8 cellular contexts compared by ENCODE assay signal in genomic region chr16:4316732-4317461, GRCh38. TPM values are rescaled to one million over a fixed set of nuclear protein-coding genes. Genes with fewer than 3 reads are reported as not detected.
DNase-seq lines count a peak whose midpoint lies in the region; ATAC-seq, FAIRE-seq and TF ChIP-seq lines count a peak whose summit lies in the region.

No MANE protein-coding gene starts in this region.

- TF ChIP-seq POLR2A in H1 (IDR thresholded peaks at IDR 0.05; ENCODE audit: control extremely low read depth in 1 of 2, low read depth in 2 of 2, low read length in 2 of 2), result no peak

- H3K79me1 ChIP-seq in H1 (ENCODE audit: low read depth, low read length), result peaks cover 11% of the 10 kb centered on the region

- DNase-seq in NCI-H69 (lab: John Stamatoyannopoulos, UW), result peak; percentile 92
- DNase-seq in H1 (ENCODE audit: low read depth in 1 of 2, low spot score in 2 of 2), result peak in 1 of 2 experiments; percentile 77
- peak; percentile 80 for DNase-seq in myocyte (ENCODE audit: low read depth)
- no peak for DNase-seq in activated CD4-positive, alpha-beta T cell treated with anti-CD3 and anti-CD28 coated beads, Interleukin-2, amount 50 U/mL, for 4 hours
- no peak for DNase-seq in GDM1 (lab: John Stamatoyannopoulos, UW)

- peaks cover 19% of the 10 kb centered on the region in 2 experiments for H4K20me1 ChIP-seq in H1 (replicated peaks in 1 of 2; ENCODE audit: control insufficient read depth in 1 of 2, insufficient read depth in 2 of 2, low read length in 2 of 2)

- no peak overlapping the region for H2AK5ac ChIP-seq in H1 (ENCODE audit: low read depth, low read length)

- no peak overlapping the region for H3K27ac ChIP-seq in H1 (ENCODE audit: low read depth, low read length)

- POLR2A ChIA-PET in H1 (lab: Charles Lee; ENCODE audit: partially characterized antibody), result interaction anchor here (0.7 to 4.2 kb wide), 17 partner anchors 10 to 76 kb away, joined by 3 to 34 read pairs (median 4); partner anchors contain the start of genes PAM16 and TFAP4

- no peak overlapping the region for H3K23ac ChIP-seq in H1 (ENCODE audit: insufficient read length)

- H3K79me2 ChIP-seq in H1 (ENCODE audit: control insufficient read depth in 1 of 2, insufficient read depth in 2 of 2, low read length in 2 of 2), result peaks cover 0 to 54% of the 10 kb centered on the region in 2 experiments; a peak in 3 of 4 replicates

- no peak for FAIRE-seq in H1 (lab: Jason Lieb, UNC)

- peak overlapping the region; percentile 39; the same call in 1 of the 2 replicates for H2BK12ac ChIP-seq in H1 (ENCODE audit: low read depth, low read length)

- no peak for ATAC-seq in GM18511 (IDR thresholded peaks at IDR 0.05; ENCODE audit: unreplicated experiment)
- no peak for ATAC-seq in HG03039 (IDR thresholded peaks at IDR 0.05; ENCODE audit: unreplicated experiment)

- no peak overlapping the region for H3K14ac ChIP-seq in H1 (ENCODE audit: insufficient read length)

- WGBS in H1 (ENCODE audit: extremely low coverage in 1 of 2, insufficient coverage in 1 of 2, insufficient read length in 1 of 2, insufficient replicate concordance in 2 of 2, low coverage in 1 of 2, low lambda C conversion rate in 2 of 2, missing lambda C conversion rate in 1 of 2), 2 experiments, result 35% methylated on average over 23 of the region's 28 CpGs; no CpG with 5 or more reads in 1 of the 2 experiments

- H3K56ac ChIP-seq in H1 (replicated peaks; ENCODE audit: insufficient read length, low read depth, low read length), result no peak overlapping the region

- H3K4me2 ChIP-seq in H1 (ENCODE audit: insufficient read depth in 1 of 2, low read depth in 2 of 2, low read length in 2 of 2), result peak overlapping the region; percentile 64 to 98

- CTCF ChIA-PET in H1 (lab: Charles Lee; ENCODE audit: partially characterized antibody), result interaction anchor here (0.8 to 16.7 kb wide), 7 partner anchors 6 to 85 kb away, joined by 3 to 300 read pairs (median 6); no protein-coding TSS in a partner anchor

- no peak for TF ChIP-seq CTCF in H1 (IDR thresholded peaks at IDR 0.05; ENCODE audit: control extremely low read depth in 1 of 3, insufficient read depth in 1 of 3, low read depth in 1 of 3, low read length in 3 of 3)

- H3K4me3 ChIP-seq in H1 (ENCODE audit: extremely low read depth in 1 of 4, insufficient read depth in 2 of 4, low read depth in 3 of 4, low read length in 4 of 4), result peak overlapping the region; percentile 63 to 92 (median 68)

- H3K18ac ChIP-seq in H1 (ENCODE audit: extremely low read depth, low read length), result peak overlapping the region; percentile 62; the same call in 1 of the 2 replicates

- H3K4ac ChIP-seq in H1 (replicated peaks; ENCODE audit: insufficient read length, low read depth, low read length), result no peak overlapping the region

- H2BK15ac ChIP-seq in H1 (ENCODE audit: low read length), result 0 out of 2 replicates have a peak overlapping the region, but pooled peaks have one; percentile 72

- TF ChIP-seq RAD21 in H1 (IDR thresholded peaks at IDR 0.05 in 1 of 2, conservative IDR thresholded peaks at IDR 0.05 in 1 of 2; ENCODE audit: low read depth in 2 of 2, low read length in 2 of 2), result no peak

- no peak overlapping the region for H2AFZ ChIP-seq in H1 (ENCODE audit: low read length)

- H4K5ac ChIP-seq in H1 (ENCODE audit: insufficient read length, low read depth, low read length), result no peak overlapping the region

- no peak for TF ChIP-seq EP300 in H1 (IDR thresholded peaks at IDR 0.05; ENCODE audit: borderline replicate concordance in 1 of 2, low read depth in 2 of 2, low read length in 2 of 2)

- H3K9me3 ChIP-seq in ES-I3 (ENCODE audit: control insufficient read depth, insufficient read depth, low read length) (no peaks in the 10 kb centered on the region), H1 (ENCODE audit: insufficient read depth in 2 of 2, low read depth in 1 of 2, low read length in 1 of 2) (no peaks in the 10 kb centered on the region)

- H4K8ac ChIP-seq in H1 (ENCODE audit: extremely low read depth, insufficient read depth, low read length), result no peak overlapping the region

- H4K91ac ChIP-seq in H1 (replicated peaks; ENCODE audit: insufficient read length, low read length), result peak overlapping the region; percentile 17

- H3K27me3 ChIP-seq in H1 (replicated peaks in 1 of 4; ENCODE audit: control insufficient read depth in 3 of 4, extremely low read depth in 1 of 4, insufficient read depth in 3 of 4, low read length in 3 of 4), result peaks cover 0 to 15% (median 11%) of the 10 kb centered on the region in 4 experiments; a peak in 6 of 7 replicates

- no peak overlapping the region for H2BK120ac ChIP-seq in H1 (replicated peaks; ENCODE audit: low read depth, low read length)

- peak overlapping the region; percentile 85 for H3K9ac ChIP-seq in ES-I3 (ENCODE audit: low read depth, low read length)
- H3K9ac ChIP-seq in H1 (replicated peaks in 1 of 4; ENCODE audit: extremely low read depth in 1 of 4, low read depth in 3 of 4, low read length in 3 of 4), result peak overlapping the region in 2 of 4 experiments; percentile 13 to 16; a peak in 2 of 7 replicates

- H2BK20ac ChIP-seq in H1 (ENCODE audit: low read length), result no peak overlapping the region

- peaks cover 34% of the 10 kb centered on the region; the same call in 1 of the 2 replicates for H3K4me1 ChIP-seq in ES-I3 (ENCODE audit: insufficient read depth, low read length)
- H3K4me1 ChIP-seq in H1 (replicated peaks in 1 of 4; ENCODE audit: control insufficient read depth in 3 of 4, insufficient read depth in 4 of 4, low read length in 3 of 4), result peaks cover 0 to 39% (median 34%) of the 10 kb centered on the region in 4 experiments; a peak in 6 of 7 replicates

- H3K36me3 ChIP-seq in ES-I3 (ENCODE audit: insufficient read depth, low read length) (no peaks in the 10 kb centered on the region), H1 (ENCODE audit: control insufficient read depth in 2 of 4, insufficient read depth in 4 of 4, low read length in 3 of 4) (no peaks in the 10 kb centered on the region)

- no peak overlapping the region; the same call in 1 of the 2 replicates for H2BK5ac ChIP-seq in H1 (ENCODE audit: low read depth, low read length)

- H3K23me2 ChIP-seq in H1 (ENCODE audit: low read depth, low read length), result peaks cover 12% of the 10 kb centered on the region

TF ChIP-seq in H1, 55 proteins besides CTCF, POLR2A, EP300 and RAD21:
- peak; percentile 24 for TF ChIP-seq ASH2L (IDR thresholded peaks at IDR 0.05; ENCODE audit: low read length)
- 0 out of 2 replicates have a peak, but pooled peaks have one; percentile 1 for TF ChIP-seq TEAD4 (IDR thresholded peaks at IDR 0.05; ENCODE audit: low read depth, low read length)
- no peak for TF ChIP-seq CTBP2 (IDR thresholded peaks at IDR 0.05; ENCODE audit: borderline replicate concordance, insufficient read depth, insufficient read length, low read length)

RNA-seq across cellular contexts. Expression of gene GLIS2, which starts 1.0 kb away (rescaled TPM):
- 17.4 and 18.6 TPM in 2 replicates for total RNA-seq in H1 (2021; fragmentation: NEBNext Ultra II Directional; extraction: Animal tissue kit (Norgen Biotek cat#: 25700))
- 4.3 and 7.6 TPM in 2 replicates for polyA plus RNA-seq in H1 (2011; rRNA removed)
- 2.7 TPM for polyA plus RNA-seq in H1 (2011; cell fraction: cytosol; rRNA removed)
- 8.4 TPM for polyA plus RNA-seq in H1 (2011; cell fraction: nucleus; rRNA removed)
- polyA plus RNA-seq in H1 (2012, experiment 1 of 2), result 8.3 to 13.8 TPM (median 12.3 TPM) in 4 replicates
- polyA plus RNA-seq in H1 (2012, experiment 2 of 2), result 11.8 TPM
- polyA plus RNA-seq in H1 (2013, experiment 1 of 2), result 9.4 TPM
- polyA plus RNA-seq in H1 (2013, experiment 2 of 2), result 9.5 TPM
- 2.0 and 3.2 TPM in 2 replicates for polyA minus RNA-seq in H1 (2011; rRNA and poly(A)+ RNA removed)
- polyA minus RNA-seq in H1 (2011; cell fraction: cytosol; rRNA and poly(A)+ RNA removed), result 7.0 TPM
- 5.7 TPM for polyA minus RNA-seq in H1 (2011; cell fraction: nucleus; rRNA and poly(A)+ RNA removed)
- 3.3 and 4.5 TPM in 2 replicates for total RNA-seq in myocyte
- 65.6 TPM for polyA plus RNA-seq in myocyte (2012)

RNA-seq across cellular contexts. Expression of gene PAM16, which starts 34.2 kb away (rescaled TPM):
- total RNA-seq in H1 (2021; fragmentation: NEBNext Ultra II Directional; extraction: Animal tissue kit (Norgen Biotek cat#: 25700)), result 78.3 and 84.4 TPM in 2 replicates
- polyA plus RNA-seq in H1 (2011; rRNA removed), result 198 and 228 TPM in 2 replicates
- 154 TPM for polyA plus RNA-seq in H1 (2011; cell fraction: cytosol; rRNA removed)
- 131 TPM for polyA plus RNA-seq in H1 (2011; cell fraction: nucleus; rRNA removed)
- 57.3 to 96.0 TPM (median 90.9 TPM) in 4 replicates for polyA plus RNA-seq in H1 (2012, experiment 1 of 2)
- polyA plus RNA-seq in H1 (2012, experiment 2 of 2), result 222 TPM
- polyA plus RNA-seq in H1 (2013, experiment 1 of 2), result 161 TPM
- 151 TPM for polyA plus RNA-seq in H1 (2013, experiment 2 of 2)
- 12.3 and 15.6 TPM in 2 replicates for polyA minus RNA-seq in H1 (2011; rRNA and poly(A)+ RNA removed)
- 31.5 TPM for polyA minus RNA-seq in H1 (2011; cell fraction: cytosol; rRNA and poly(A)+ RNA removed)
- polyA minus RNA-seq in H1 (2011; cell fraction: nucleus; rRNA and poly(A)+ RNA removed), result 32.7 TPM
- 28.4 and 50.7 TPM in 2 replicates for total RNA-seq in myocyte
- 47.6 TPM for polyA plus RNA-seq in myocyte (2012)

RNA-seq across cellular contexts. Expression of gene TFAP4, which starts 44.1 kb away (rescaled TPM):
- total RNA-seq in H1 (2021; fragmentation: NEBNext Ultra II Directional; extraction: Animal tissue kit (Norgen Biotek cat#: 25700)), result 41.0 and 41.6 TPM in 2 replicates
- polyA plus RNA-seq in H1 (2011; rRNA removed), result 16.1 and 21.3 TPM in 2 replicates
- polyA plus RNA-seq in H1 (2011; cell fraction: cytosol; rRNA removed), result 20.1 TPM
- 40.5 TPM for polyA plus RNA-seq in H1 (2011; cell fraction: nucleus; rRNA removed)
- 20.6 to 34.7 TPM (median 28.3 TPM) in 4 replicates for polyA plus RNA-seq in H1 (2012, experiment 1 of 2)
- 17.6 TPM for polyA plus RNA-seq in H1 (2012, experiment 2 of 2)
- 18.0 TPM for polyA plus RNA-seq in H1 (2013, experiment 1 of 2)
- polyA plus RNA-seq in H1 (2013, experiment 2 of 2), result 18.0 TPM
- polyA minus RNA-seq in H1 (2011; rRNA and poly(A)+ RNA removed), result 29.6 and 44.4 TPM in 2 replicates
- polyA minus RNA-seq in H1 (2011; cell fraction: cytosol; rRNA and poly(A)+ RNA removed), result 36.2 TPM
- polyA minus RNA-seq in H1 (2011; cell fraction: nucleus; rRNA and poly(A)+ RNA removed), result 30.1 TPM
- 4.4 and 5.0 TPM in 2 replicates for total RNA-seq in myocyte
- polyA plus RNA-seq in myocyte (2012), result 3.5 TPM

RNA-seq across cellular contexts. Expression of gene VASN, which starts 54.8 kb away (rescaled TPM):
- total RNA-seq in H1 (2021; fragmentation: NEBNext Ultra II Directional; extraction: Animal tissue kit (Norgen Biotek cat#: 25700)), result 9.6 and 10.1 TPM in 2 replicates
- 11.3 and 25.2 TPM in 2 replicates for polyA plus RNA-seq in H1 (2011; rRNA removed)
- 7.2 TPM for polyA plus RNA-seq in H1 (2011; cell fraction: cytosol; rRNA removed)
- polyA plus RNA-seq in H1 (2011; cell fraction: nucleus; rRNA removed), result 15.2 TPM
- 3.4 to 8.6 TPM (median 7.8 TPM) in 4 replicates for polyA plus RNA-seq in H1 (2012, experiment 1 of 2)
- polyA plus RNA-seq in H1 (2012, experiment 2 of 2), result 6.1 TPM
- polyA plus RNA-seq in H1 (2013, experiment 1 of 2), result 16.7 TPM
- 14.5 TPM for polyA plus RNA-seq in H1 (2013, experiment 2 of 2)
- 3.4 and 4.5 TPM in 2 replicates for polyA minus RNA-seq in H1 (2011; rRNA and poly(A)+ RNA removed)
- 11.4 TPM for polyA minus RNA-seq in H1 (2011; cell fraction: cytosol; rRNA and poly(A)+ RNA removed)
- polyA minus RNA-seq in H1 (2011; cell fraction: nucleus; rRNA and poly(A)+ RNA removed), result 22.5 TPM
- 7.5 and 10.9 TPM in 2 replicates for total RNA-seq in myocyte
- polyA plus RNA-seq in myocyte (2012), result 28.3 TPM

Comparison
In these comparisons a context has a peak if more than half of its experiments do, and no peak if none do; other contexts are left out.
1. DNase-seq: peak in NCI-H69 (single experiment) and myocyte (single experiment); none in activated CD4-positive, alpha-beta T cell treated with anti-CD3 and anti-CD28 coated beads, Interleukin-2, amount 50 U/mL, for 4 hours (0 of 2) and GDM1 (single experiment).